In the genomic region with DNA sequence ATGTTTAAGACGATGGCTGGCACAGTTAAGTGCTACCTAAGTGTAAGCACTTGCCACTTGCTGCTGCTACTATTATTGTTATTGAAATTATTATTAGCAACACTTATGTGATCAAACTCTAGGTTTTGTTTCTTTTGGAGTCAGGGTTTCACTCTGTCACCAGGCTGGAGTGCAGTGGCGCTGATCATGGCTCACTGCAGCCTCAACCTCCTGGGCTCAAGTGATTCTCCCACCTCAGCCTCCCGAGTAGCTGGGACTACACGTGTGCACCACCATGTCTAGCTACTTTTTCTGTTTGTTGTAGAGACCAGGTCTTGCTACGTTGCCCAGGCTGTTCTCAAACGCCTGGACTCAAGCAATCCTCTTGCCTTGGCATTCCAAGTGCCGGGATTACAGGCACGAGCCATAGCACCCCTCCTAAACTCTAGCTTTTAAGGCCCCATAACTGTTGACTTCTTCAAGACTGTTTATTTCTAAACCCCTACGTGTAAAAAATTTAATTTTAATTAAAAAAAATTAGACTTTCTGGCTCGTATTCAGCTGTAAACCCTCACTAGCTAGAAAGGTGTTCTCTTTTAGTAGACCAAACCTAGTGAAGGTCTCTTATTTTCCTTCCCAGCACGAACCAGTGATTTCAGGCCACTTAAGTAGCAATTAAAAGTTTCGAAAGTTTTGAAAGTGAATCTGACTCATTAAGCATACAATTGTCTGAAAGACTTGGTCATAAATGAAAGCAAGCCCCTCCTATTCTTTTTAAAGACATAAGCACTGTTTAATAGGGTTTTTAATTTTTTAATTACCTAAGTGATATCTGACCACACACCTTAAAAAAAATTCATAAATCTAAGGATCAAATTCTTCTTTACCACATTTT, we compare ENCODE assay signal across 1 cellular context.
TF ChIP-seq lines count a peak whose summit lies in the region.

No MANE protein-coding gene starts in this region.

TF ChIP-seq in GM12878, 131 proteins besides CTCF, POLR2A, EP300 and RAD21:
- TF ChIP-seq MTA2 (IDR thresholded peaks at IDR 0.05; ENCODE audit: low read depth) (peak; percentile 97), BCL11A (IDR thresholded peaks at IDR 0.05; ENCODE audit: low read depth, low read length) (peak; percentile 77; the same call in 1 of the 2 replicates), BHLHE40 (IDR thresholded peaks at IDR 0.05; ENCODE audit: borderline replicate concordance in 1 of 2, low read depth in 2 of 2, low read length in 1 of 2) (peak in 1 of 2 experiments; percentile 33; a peak in 1 of 4 replicates), TBL1XR1 (IDR thresholded peaks at IDR 0.05; ENCODE audit: low read depth, low read length) (no peak), EGR1 (IDR thresholded peaks at IDR 0.05; ENCODE audit: borderline replicate concordance in 1 of 2, low read depth in 2 of 2, low read length in 2 of 2) (no peak), IKZF2 (IDR thresholded peaks at IDR 0.05) (peak in 1 of 2 experiments; percentile 29; a peak in 2 of 4 replicates), ATF7 (IDR thresholded peaks at IDR 0.05; ENCODE audit: low read depth) (peak; percentile 65), FOXM1 (IDR thresholded peaks at IDR 0.05; ENCODE audit: low read depth, low read length) (no peak), ZNF24 (IDR thresholded peaks at IDR 0.05) (no peak)
- TF ChIP-seq, protein P1, sequence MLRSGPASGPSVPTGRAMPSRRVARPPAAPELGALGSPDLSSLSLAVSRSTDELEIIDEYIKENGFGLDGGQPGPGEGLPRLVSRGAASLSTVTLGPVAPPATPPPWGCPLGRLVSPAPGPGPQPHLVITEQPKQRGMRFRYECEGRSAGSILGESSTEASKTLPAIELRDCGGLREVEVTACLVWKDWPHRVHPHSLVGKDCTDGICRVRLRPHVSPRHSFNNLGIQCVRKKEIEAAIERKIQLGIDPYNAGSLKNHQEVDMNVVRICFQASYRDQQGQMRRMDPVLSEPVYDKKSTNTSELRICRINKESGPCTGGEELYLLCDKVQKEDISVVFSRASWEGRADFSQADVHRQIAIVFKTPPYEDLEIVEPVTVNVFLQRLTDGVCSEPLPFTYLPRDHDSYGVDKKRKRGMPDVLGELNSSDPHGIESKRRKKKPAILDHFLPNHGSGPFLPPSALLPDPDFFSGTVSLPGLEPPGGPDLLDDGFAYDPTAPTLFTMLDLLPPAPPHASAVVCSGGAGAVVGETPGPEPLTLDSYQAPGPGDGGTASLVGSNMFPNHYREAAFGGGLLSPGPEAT (IDR thresholded peaks at IDR 0.05; ENCODE audit: low read depth): peak; percentile 67
- TF ChIP-seq, protein P2, sequence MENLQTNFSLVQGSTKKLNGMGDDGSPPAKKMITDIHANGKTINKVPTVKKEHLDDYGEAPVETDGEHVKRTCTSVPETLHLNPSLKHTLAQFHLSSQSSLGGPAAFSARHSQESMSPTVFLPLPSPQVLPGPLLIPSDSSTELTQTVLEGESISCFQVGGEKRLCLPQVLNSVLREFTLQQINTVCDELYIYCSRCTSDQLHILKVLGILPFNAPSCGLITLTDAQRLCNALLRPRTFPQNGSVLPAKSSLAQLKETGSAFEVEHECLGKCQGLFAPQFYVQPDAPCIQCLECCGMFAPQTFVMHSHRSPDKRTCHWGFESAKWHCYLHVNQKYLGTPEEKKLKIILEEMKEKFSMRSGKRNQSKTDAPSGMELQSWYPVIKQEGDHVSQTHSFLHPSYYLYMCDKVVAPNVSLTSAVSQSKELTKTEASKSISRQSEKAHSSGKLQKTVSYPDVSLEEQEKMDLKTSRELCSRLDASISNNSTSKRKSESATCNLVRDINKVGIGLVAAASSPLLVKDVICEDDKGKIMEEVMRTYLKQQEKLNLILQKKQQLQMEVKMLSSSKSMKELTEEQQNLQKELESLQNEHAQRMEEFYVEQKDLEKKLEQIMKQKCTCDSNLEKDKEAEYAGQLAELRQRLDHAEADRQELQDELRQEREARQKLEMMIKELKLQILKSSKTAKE (IDR thresholded peaks at IDR 0.05; ENCODE audit: low read depth, poor library complexity, severe bottlenecking): peak; percentile 49
TF ChIP-seq in GM12878: peak in this region for 7.
